ENCODE assay signal across 19 cellular contexts in genomic region chr5:157160001-157160400, GRCh38. TPM values are rescaled to one million over a fixed set of nuclear protein-coding genes. Genes with fewer than 3 reads are reported as not detected.
A peak's percentile ranks its signal among the peaks of the same experiment; 100 is the strongest.
DNase-seq lines count a peak whose midpoint lies in the region; ATAC-seq and TF ChIP-seq lines count a peak whose summit lies in the region.
"Had no signal": no experiment of that assay in that cellular context is flagged by ENCODE, and none has a peak within 500 bp of the region (broad histone marks: within the 10 kb centered on the region; RNA-seq: fewer than 3 reads in every experiment).

No MANE protein-coding gene starts in this region.

- peak overlapping the region; percentile 43; the same call in 1 of the 2 replicates for H2AFZ ChIP-seq in GM23338
- H2AFZ ChIP-seq: hepatocyte had no signal

- no peaks in the 10 kb centered on the region for H3K27me3 ChIP-seq in GM23338 (ENCODE audit: insufficient read depth)

- H3K27me3 Mint-ChIP-seq in GM23338 (ENCODE audit: insufficient read depth, low read depth, poor library complexity) (peaks cover 2% of the 10 kb centered on the region), osteocyte (ENCODE audit: unreplicated experiment) (peaks cover 54% of the 10 kb centered on the region), nephron progenitor cell (ENCODE audit: low read depth, poor library complexity) (peaks cover 3% of the 10 kb centered on the region)
- no peaks in the 10 kb centered on the region for H3K27me3 Mint-ChIP-seq in activated T-helper 1 cell treated with anti-CD3 and anti-CD28 coated beads, Interleukin-12 subunit alpha, Interleukin-12 subunit beta, Interleukin-2, Interleukin-4 antibody, amounts not matched to agents 30 ng/mL and 10 ng/mL and 1 ng/mL, durations not matched to agents 14 hours and 24 hours and 36 hours (ENCODE audit: insufficient read depth)
- H3K27me3 Mint-ChIP-seq: type B pancreatic cell had no signal

- H3K27ac ChIP-seq in GM23338 (ENCODE audit: low read depth), result no peak overlapping the region
- H3K27ac ChIP-seq: hepatocyte had no signal

- no peaks in the 10 kb centered on the region for H3K79me2 ChIP-seq in GM23338 (replicated peaks; ENCODE audit: insufficient read depth)
- H3K79me2 ChIP-seq: hepatocyte had no signal

- DNase-seq in GM23338 (ENCODE audit: low spot score) (no peak), T-helper 2 cell (peak in 4 of 5 experiments; percentile 38 to 87 (median 50)), osteocyte (ENCODE audit: extremely low spot score, unreplicated experiment) (peak; percentile 6), nephron progenitor cell (no peak), NCI-H69 (lab: John Stamatoyannopoulos, UW) (no peak)
- no peak for DNase-seq in activated T-helper 1 cell treated with anti-CD3 and anti-CD28 coated beads, Interleukin-12 subunit alpha, Interleukin-12 subunit beta, Interleukin-2, Interleukin-4 antibody, amounts not matched to agents 30 ng/mL and 10 ng/mL and 1 ng/mL, durations not matched to agents 14 hours and 24 hours and 36 hours (ENCODE audit: low spot score)
- DNase-seq: caudate nucleus, DMS153, H9, mesenchymal stem cell, NCI-H1694 treated with DMSO at 0.1 percent for 48 hours, retina had no signal

- TF ChIP-seq CTCF in GM23338 (conservative IDR thresholded peaks at IDR 0.05; ENCODE audit: low read depth in 2 of 2) (no peak), osteocyte (IDR thresholded peaks at IDR 0.05) (no peak), nephron progenitor cell (IDR thresholded peaks at IDR 0.05) (no peak)

- H4K20me1 ChIP-seq in GM23338 (replicated peaks; ENCODE audit: insufficient read depth), result no peaks in the 10 kb centered on the region

- H3K4me1 Mint-ChIP-seq in GM23338, result no peaks in the 10 kb centered on the region
- peaks cover 60% of the 10 kb centered on the region for H3K4me1 Mint-ChIP-seq in activated T-helper 1 cell treated with anti-CD3 and anti-CD28 coated beads, Interleukin-12 subunit alpha, Interleukin-12 subunit beta, Interleukin-2, Interleukin-4 antibody, amounts not matched to agents 30 ng/mL and 10 ng/mL and 1 ng/mL, durations not matched to agents 14 hours and 24 hours and 36 hours (ENCODE audit: low read depth)
- H3K4me1 Mint-ChIP-seq in osteocyte (ENCODE audit: unreplicated experiment), result no peaks in the 10 kb centered on the region
- H3K4me1 Mint-ChIP-seq in nephron progenitor cell, result no peaks in the 10 kb centered on the region
- H3K4me1 Mint-ChIP-seq: H9 had no signal

- no peak overlapping the region for H3K4me2 ChIP-seq in GM23338
- H3K4me2 ChIP-seq: hepatocyte had no signal

- no peaks in the 10 kb centered on the region for H3K36me3 ChIP-seq in GM23338 (ENCODE audit: insufficient read depth)

- no peak overlapping the region for H3K4me3 ChIP-seq in GM23338
- H3K4me3 ChIP-seq: hepatocyte had no signal

- H3F3A ChIP-seq in GM23338 (replicated peaks; ENCODE audit: low read depth), result no peaks in the 10 kb centered on the region

- no peaks in the 10 kb centered on the region for H3K9me3 Mint-ChIP-seq in GM23338
- H3K9me3 Mint-ChIP-seq in activated T-helper 1 cell treated with anti-CD3 and anti-CD28 coated beads, Interleukin-12 subunit alpha, Interleukin-12 subunit beta, Interleukin-2, Interleukin-4 antibody, amounts not matched to agents 30 ng/mL and 10 ng/mL and 1 ng/mL, durations not matched to agents 14 hours and 24 hours and 36 hours, result no peaks in the 10 kb centered on the region
- no peaks in the 10 kb centered on the region for H3K9me3 Mint-ChIP-seq in osteocyte (ENCODE audit: unreplicated experiment)
- H3K9me3 Mint-ChIP-seq in nephron progenitor cell, result no peaks in the 10 kb centered on the region
- H3K9me3 Mint-ChIP-seq: H9, type B pancreatic cell had no signal

- H3K36me3 Mint-ChIP-seq in GM23338 (ENCODE audit: low read depth) (no peaks in the 10 kb centered on the region), osteocyte (ENCODE audit: unreplicated experiment) (no peaks in the 10 kb centered on the region), nephron progenitor cell (ENCODE audit: low read depth) (no peaks in the 10 kb centered on the region)
- H3K36me3 Mint-ChIP-seq in activated T-helper 1 cell treated with anti-CD3 and anti-CD28 coated beads, Interleukin-12 subunit alpha, Interleukin-12 subunit beta, Interleukin-2, Interleukin-4 antibody, amounts not matched to agents 30 ng/mL and 10 ng/mL and 1 ng/mL, durations not matched to agents 14 hours and 24 hours and 36 hours (ENCODE audit: low read depth), result peaks cover 2% of the 10 kb centered on the region
- H3K36me3 Mint-ChIP-seq: type B pancreatic cell had no signal

- H3K27ac Mint-ChIP-seq in GM23338 (no peak overlapping the region), osteocyte (ENCODE audit: unreplicated experiment) (no peak overlapping the region), nephron progenitor cell (no peak overlapping the region)
- peak overlapping the region; percentile 88 for H3K27ac Mint-ChIP-seq in activated T-helper 1 cell treated with anti-CD3 and anti-CD28 coated beads, Interleukin-12 subunit alpha, Interleukin-12 subunit beta, Interleukin-2, Interleukin-4 antibody, amounts not matched to agents 30 ng/mL and 10 ng/mL and 1 ng/mL, durations not matched to agents 14 hours and 24 hours and 36 hours
- H3K27ac Mint-ChIP-seq: H9, type B pancreatic cell had no signal

- H3K9me2 ChIP-seq in GM23338 (ENCODE audit: insufficient read depth), result no peaks in the 10 kb centered on the region

- H3K4me1 ChIP-seq in GM23338 (ENCODE audit: insufficient read depth), result no peaks in the 10 kb centered on the region

- ATAC-seq in GM23338, result no peak
- no peak for ATAC-seq in GM21737 (IDR thresholded peaks at IDR 0.05; ENCODE audit: unreplicated experiment)

- H3K4me3 Mint-ChIP-seq in GM23338 (no peak overlapping the region), osteocyte (ENCODE audit: unreplicated experiment) (no peak overlapping the region), nephron progenitor cell (no peak overlapping the region)
- H3K4me3 Mint-ChIP-seq in activated T-helper 1 cell treated with anti-CD3 and anti-CD28 coated beads, Interleukin-12 subunit alpha, Interleukin-12 subunit beta, Interleukin-2, Interleukin-4 antibody, amounts not matched to agents 30 ng/mL and 10 ng/mL and 1 ng/mL, durations not matched to agents 14 hours and 24 hours and 36 hours, result peak overlapping the region; percentile 49
- H3K4me3 Mint-ChIP-seq: H9, type B pancreatic cell had no signal

- intact Hi-C loops in activated T-helper 1 cell treated with anti-CD3 and anti-CD28 coated beads, Interleukin-12 subunit alpha, Interleukin-12 subunit beta, Interleukin-2, Interleukin-4 antibody, amounts not matched to agents 30 ng/mL and 10 ng/mL and 1 ng/mL, durations not matched to agents 14 hours and 24 hours and 36 hours (cut with micrococcal nuclease), result no loop called here

RNA-seq across cellular contexts. Expression of gene GARIN3, which starts 6.1 kb away (rescaled TPM):
- total RNA-seq in GM23338 (2014; rRNA removed; shearing (Covaris generic)), result not detected in 2 replicates
- not detected in 2 replicates for polyA plus RNA-seq in GM23338 (2016; fragmentation: Nextera tagmentation; extraction: Ambion mirVana)
- total RNA-seq in activated T-helper 1 cell treated with anti-CD3 and anti-CD28 coated beads, Interleukin-12 subunit alpha, Interleukin-12 subunit beta, Interleukin-2, Interleukin-4 antibody, amounts not matched to agents 30 ng/mL and 10 ng/mL and 1 ng/mL, durations not matched to agents 14 hours and 24 hours and 36 hours, result 0.27 and 0.31 TPM in 2 replicates
- not detected in 2 replicates for total RNA-seq in osteocyte
- total RNA-seq: H9; hepatocyte; kidney epithelial cell; NCI-H460; T-helper 1 cell treated with Interleukin-12 subunit alpha and Interleukin-12 subunit beta and Interleukin-4 antibody, amounts not matched to agents 30 ng/mL and 1 ng/mL, for 36 hours had no signal
- polyA plus RNA-seq: BJ, hepatocyte had no signal

RNA-seq across cellular contexts. Expression of gene MED7, which starts 17.3 kb away (rescaled TPM):
- total RNA-seq in GM23338 (2014; rRNA removed; shearing (Covaris generic)), result 9.7 and 11.6 TPM in 2 replicates
- 31.7 and 34.4 TPM in 2 replicates for polyA plus RNA-seq in GM23338 (2016; fragmentation: Nextera tagmentation; extraction: Ambion mirVana)
- total RNA-seq in activated T-helper 1 cell treated with anti-CD3 and anti-CD28 coated beads, Interleukin-12 subunit alpha, Interleukin-12 subunit beta, Interleukin-2, Interleukin-4 antibody, amounts not matched to agents 30 ng/mL and 10 ng/mL and 1 ng/mL, durations not matched to agents 14 hours and 24 hours and 36 hours, result 15.0 and 15.5 TPM in 2 replicates
- total RNA-seq in osteocyte, result 9.2 and 9.3 TPM in 2 replicates

RNA-seq across cellular contexts. Expression of gene ITK, which starts 20.6 kb away (rescaled TPM):
- not detected in 2 replicates for total RNA-seq in GM23338 (2014; rRNA removed; shearing (Covaris generic))
- polyA plus RNA-seq in GM23338 (2016; fragmentation: Nextera tagmentation; extraction: Ambion mirVana), result 0.08 TPM in 1 of 2 replicates, not detected in the other
- total RNA-seq in activated T-helper 1 cell treated with anti-CD3 and anti-CD28 coated beads, Interleukin-12 subunit alpha, Interleukin-12 subunit beta, Interleukin-2, Interleukin-4 antibody, amounts not matched to agents 30 ng/mL and 10 ng/mL and 1 ng/mL, durations not matched to agents 14 hours and 24 hours and 36 hours, result 251 and 259 TPM in 2 replicates
- total RNA-seq in osteocyte, result not detected in 2 replicates
- total RNA-seq: kidney epithelial cell had no signal
- polyA plus RNA-seq: BJ had no signal

RNA-seq across cellular contexts. Expression of gene HAVCR2, which starts 51.2 kb away (rescaled TPM):
- 0.49 and 3.4 TPM in 2 replicates for total RNA-seq in GM23338 (2014; rRNA removed; shearing (Covaris generic))
- polyA plus RNA-seq in GM23338 (2016; fragmentation: Nextera tagmentation; extraction: Ambion mirVana), result 0.07 TPM in 1 of 2 replicates, not detected in the other
- total RNA-seq in activated T-helper 1 cell treated with anti-CD3 and anti-CD28 coated beads, Interleukin-12 subunit alpha, Interleukin-12 subunit beta, Interleukin-2, Interleukin-4 antibody, amounts not matched to agents 30 ng/mL and 10 ng/mL and 1 ng/mL, durations not matched to agents 14 hours and 24 hours and 36 hours, result 128 and 129 TPM in 2 replicates
- total RNA-seq in osteocyte, result 0.21 TPM in 1 of 2 replicates, not detected in the other
- total RNA-seq: H9, NCI-H460 had no signal
- polyA plus RNA-seq: BJ had no signal

Comparison
In these comparisons a context has a peak if more than half of its experiments do, and no peak if none do; other contexts are left out.
1. DNase-seq: peak in T-helper 2 cell (4 of 5) and osteocyte (single experiment); none in GM23338 (single experiment), activated T-helper 1 cell treated with anti-CD3 and anti-CD28 coated beads, Interleukin-12 subunit alpha, Interleukin-12 subunit beta, Interleukin-2, Interleukin-4 antibody, amounts not matched to agents 30 ng/mL and 10 ng/mL and 1 ng/mL, durations not matched to agents 14 hours and 24 hours and 36 hours (single experiment), nephron progenitor cell (single experiment) and NCI-H69 (single experiment).
2. RNA of gene ITK, which starts 20.6 kb away (total RNA-seq): 251 to 259 TPM in activated T-helper 1 cell treated with anti-CD3 and anti-CD28 coated beads, Interleukin-12 subunit alpha, Interleukin-12 subunit beta, Interleukin-2, Interleukin-4 antibody, amounts not matched to agents 30 ng/mL and 10 ng/mL and 1 ng/mL, durations not matched to agents 14 hours and 24 hours and 36 hours; not detected in GM23338 and not detected in osteocyte; every median in the first group is over 100 times any median in the second.